Comparison of ENCODE assay signal across 9 cellular contexts in genomic region chr3:152196782-152197181, GRCh38.
DNase-seq lines count a peak whose midpoint lies in the region; ATAC-seq lines count a peak whose summit lies in the region.
"Had no signal": no experiment of that assay in that cellular context is flagged by ENCODE, and none has a peak within 500 bp of the region (broad histone marks: within the 10 kb centered on the region; RNA-seq: fewer than 3 reads in every experiment).

No MANE protein-coding gene starts in this region.

- peaks cover 93% of the 10 kb centered on the region for H3K4me1 ChIP-seq in CD4-positive, CD25-positive, alpha-beta regulatory T cell (ENCODE audit: control insufficient read depth, insufficient read depth, low read length, poor library complexity, severe bottlenecking)
- H3K4me1 ChIP-seq in effector memory CD4-positive, alpha-beta T cell (ENCODE audit: control insufficient read depth, insufficient read depth, low read length, poor library complexity, severe bottlenecking) = peaks cover 43% of the 10 kb centered on the region
- H3K4me1 ChIP-seq: parathyroid adenoma had no signal

- H3K36me3 Mint-ChIP-seq in CD4-positive, CD25-positive, alpha-beta regulatory T cell = peaks cover 3% of the 10 kb centered on the region
- no peaks in the 10 kb centered on the region for H3K36me3 Mint-ChIP-seq in IgD-negative memory B cell

- no peaks in the 10 kb centered on the region for H3K9me3 Mint-ChIP-seq in CD4-positive, CD25-positive, alpha-beta regulatory T cell
- no peaks in the 10 kb centered on the region for H3K9me3 Mint-ChIP-seq in IgD-negative memory B cell

- H3K4me1 Mint-ChIP-seq in CD4-positive, CD25-positive, alpha-beta regulatory T cell = peaks cover 58 to 91% (median 62%) of the 10 kb centered on the region in 4 donors
- H3K4me1 Mint-ChIP-seq in IgD-negative memory B cell = peaks cover 61 to 64% (median 63%) of the 10 kb centered on the region in 3 donors

- H3K9me3 ChIP-seq in CD4-positive, CD25-positive, alpha-beta regulatory T cell (ENCODE audit: control insufficient read depth in 2 of 2, low read length in 2 of 2) = no peaks in the 10 kb centered on the region
- H3K9me3 ChIP-seq in effector memory CD4-positive, alpha-beta T cell (ENCODE audit: control insufficient read depth, low read length) = no peaks in the 10 kb centered on the region

- H3K27ac Mint-ChIP-seq in CD4-positive, CD25-positive, alpha-beta regulatory T cell = peak overlapping the region; percentile 95 to 100 (median 98)
- H3K27ac Mint-ChIP-seq in IgD-negative memory B cell = peak overlapping the region; percentile 95 to 98 (median 97)

- H3K27me3 ChIP-seq in CD4-positive, CD25-positive, alpha-beta regulatory T cell (ENCODE audit: control insufficient read depth, insufficient read depth, low read length) = no peaks in the 10 kb centered on the region
- H3K27me3 ChIP-seq in effector memory CD4-positive, alpha-beta T cell (replicated peaks; ENCODE audit: control insufficient read depth, insufficient read depth, low read length, poor library complexity, severe bottlenecking) = no peaks in the 10 kb centered on the region

- DNase-seq in CD4-positive, CD25-positive, alpha-beta regulatory T cell = peak in 2 of 3 donors; percentile 55 to 80
- DNase-seq in effector memory CD4-positive, alpha-beta T cell = no peak
- DNase-seq in GOT3 (lab: John Stamatoyannopoulos, UW) (no peak), inferior parietal cortex (ENCODE audit: extremely low spot score) (no peak), NCI-H2107 (lab: John Stamatoyannopoulos, UW) (no peak)

- no peaks in the 10 kb centered on the region for H3K36me3 ChIP-seq in CD4-positive, CD25-positive, alpha-beta regulatory T cell (ENCODE audit: control insufficient read depth, insufficient read depth, low read length)
- H3K36me3 ChIP-seq in effector memory CD4-positive, alpha-beta T cell (ENCODE audit: control insufficient read depth, insufficient read depth, low read length) = no peaks in the 10 kb centered on the region

- ATAC-seq in CD4-positive, CD25-positive, alpha-beta regulatory T cell (ENCODE audit: low read depth in 2 of 2) = peak in 1 of 2 donors; percentile 27
- ATAC-seq in GM21381 (IDR thresholded peaks at IDR 0.05; ENCODE audit: unreplicated experiment) (peak; percentile 40), GM21515 (IDR thresholded peaks at IDR 0.05; ENCODE audit: unreplicated experiment) (no peak)

- H3K27me3 Mint-ChIP-seq in CD4-positive, CD25-positive, alpha-beta regulatory T cell = no peaks in the 10 kb centered on the region
- H3K27me3 Mint-ChIP-seq in IgD-negative memory B cell = no peaks in the 10 kb centered on the region

- peak overlapping the region; percentile 93 for H3K4me3 ChIP-seq in CD4-positive, CD25-positive, alpha-beta regulatory T cell (ENCODE audit: low read depth, low read length)
- peak overlapping the region; percentile 37 for H3K4me3 ChIP-seq in effector memory CD4-positive, alpha-beta T cell (ENCODE audit: insufficient read depth, low read depth, low read length, poor library complexity, severe bottlenecking)

- H3K27ac ChIP-seq in CD4-positive, CD25-positive, alpha-beta regulatory T cell (ENCODE audit: insufficient read depth, low read length, poor library complexity, severe bottlenecking) = peak overlapping the region; percentile 86
- H3K27ac ChIP-seq in effector memory CD4-positive, alpha-beta T cell (ENCODE audit: insufficient read depth, low read length, poor library complexity, severe bottlenecking) = peak overlapping the region; percentile 74
- H3K27ac ChIP-seq: parathyroid adenoma had no signal

- peak overlapping the region; percentile 76 to 91 (median 89) for H3K4me3 Mint-ChIP-seq in CD4-positive, CD25-positive, alpha-beta regulatory T cell
- peak overlapping the region; percentile 83 to 91 (median 88) for H3K4me3 Mint-ChIP-seq in IgD-negative memory B cell

Comparison
In these comparisons a context has a peak if more than half of its experiments do, and no peak if none do; other contexts are left out.
1. DNase-seq: peak in CD4-positive, CD25-positive, alpha-beta regulatory T cell (2 of 3); none in effector memory CD4-positive, alpha-beta T cell (0 of 3), GOT3 (single experiment), inferior parietal cortex (single experiment) and NCI-H2107 (single experiment).